Comparison of ENCODE assay signal across 9 cellular contexts in genomic region chr21:35046880-35047229, GRCh38. TPM values are rescaled to one million over a fixed set of nuclear protein-coding genes. Genes with fewer than 3 reads are reported as not detected.
A peak's percentile ranks its signal among the peaks of the same experiment; 100 is the strongest.
DNase-seq lines count a peak whose midpoint lies in the region; ATAC-seq and TF ChIP-seq lines count a peak whose summit lies in the region.
"Had no signal": no experiment of that assay in that cellular context is flagged by ENCODE, and none has a peak within 500 bp of the region (broad histone marks: within the 10 kb centered on the region; RNA-seq: fewer than 3 reads in every experiment).

No MANE protein-coding gene starts in this region.

- no peak for ATAC-seq in left lobe of liver

- H3K36me3 Mint-ChIP-seq in CD4-positive, alpha-beta memory T cell, result peaks cover 37 to 63% of the 10 kb centered on the region in 2 donors
- no peaks in the 10 kb centered on the region for H3K36me3 Mint-ChIP-seq in nephron (ENCODE audit: low read depth)

- H3K79me2 ChIP-seq in OCI-LY3 (ENCODE audit: low read length), result peaks cover 66% of the 10 kb centered on the region

- H3K27ac Mint-ChIP-seq in CD4-positive, alpha-beta memory T cell, result peak overlapping the region; percentile 92 to 100 (median 99)
- H3K27ac Mint-ChIP-seq in nephron, result peak overlapping the region in 2 of 3 experiments; percentile 20 to 57

- POLR2A ChIA-PET in CD4-positive, alpha-beta memory T cell (lab: Charles Lee; ENCODE audit: partially characterized antibody), result interaction anchor here (0.5 to 21.3 kb wide), 23 partner anchors 20 to 347 kb away, joined by 3 to 729 read pairs (median 7); no protein-coding TSS in a partner anchor

- intact Hi-C loops in CD4-positive, alpha-beta memory T cell (cut with micrococcal nuclease), result loop anchor here (1.0 to 5.0 kb wide), 4 partner anchors 35 to 1505 kb away; partner anchors contain the start of genes GART and SON
- intact Hi-C loops in colonic mucosa (cut with DNase I), result no loop called here

- TF ChIP-seq CTCF in OCI-LY3 (IDR thresholded peaks at IDR 0.05; ENCODE audit: low read depth, low read length) (no peak), colonic mucosa (IDR thresholded peaks at IDR 0.05) (no peak), nephron (IDR thresholded peaks at IDR 0.05; ENCODE audit: unreplicated experiment in 3 of 3) (no peak)

- H3K9me3 Mint-ChIP-seq in CD4-positive, alpha-beta memory T cell, result peaks cover 0 to 10% (median 2%) of the 10 kb centered on the region in 8 donors
- H3K9me3 Mint-ChIP-seq in nephron, result no peaks in the 10 kb centered on the region

- DNase-seq in CD4-positive, alpha-beta memory T cell, result no peak
- DNase-seq in colonic mucosa, result no peak
- no peak for DNase-seq in DMS153 treated with DMSO at 0.1 percent for 48 hours (lab: John Stamatoyannopoulos, UW; ENCODE audit: unreplicated experiment)
- no peak for DNase-seq in NCI-H1694 treated with DMSO at 0.1 percent for 48 hours (lab: John Stamatoyannopoulos, UW)
- DNase-seq in left lobe of liver (ENCODE audit: low spot score), result no peak
- DNase-seq in GOT3 (lab: John Stamatoyannopoulos, UW), result no peak
- DNase-seq: NCI-H146 had no signal

- H3K4me2 ChIP-seq in OCI-LY3 (ENCODE audit: low read length), result peak overlapping the region; percentile 97

- H3K9ac ChIP-seq in OCI-LY3 (ENCODE audit: low read length), result peak overlapping the region; percentile 93
- H3K9ac ChIP-seq in colonic mucosa (ENCODE audit: low read depth in 2 of 2, low read length in 2 of 2), result peak overlapping the region; percentile 48 to 51

- H2AFZ ChIP-seq in OCI-LY3 (ENCODE audit: low read depth, low read length), result no peak overlapping the region

- H3K27ac ChIP-seq in CD4-positive, alpha-beta memory T cell (ENCODE audit: low read depth, low read length), result peak overlapping the region; percentile 82
- H3K27ac ChIP-seq in OCI-LY3 (ENCODE audit: low read length) (peak overlapping the region; percentile 94), colonic mucosa (peak overlapping the region; percentile 26)

- H3K27me3 Mint-ChIP-seq in CD4-positive, alpha-beta memory T cell, result peaks cover 1 to 3% of the 10 kb centered on the region in 2 donors
- peaks cover 28% of the 10 kb centered on the region for H3K27me3 Mint-ChIP-seq in nephron (ENCODE audit: low read depth)

- H3K27me3 ChIP-seq in CD4-positive, alpha-beta memory T cell (ENCODE audit: insufficient read depth, low read length), result no peaks in the 10 kb centered on the region
- H3K27me3 ChIP-seq in OCI-LY3 (ENCODE audit: low read depth, low read length), result peaks cover 12% of the 10 kb centered on the region; the same call in 1 of the 2 replicates
- H3K27me3 ChIP-seq in colonic mucosa, result no peaks in the 10 kb centered on the region

- peaks cover 57 to 98% (median 70%) of the 10 kb centered on the region in 4 donors for H3K4me1 Mint-ChIP-seq in CD4-positive, alpha-beta memory T cell
- H3K4me1 Mint-ChIP-seq in nephron, result peaks cover 46% of the 10 kb centered on the region

- peaks cover 47% of the 10 kb centered on the region for H4K20me1 ChIP-seq in OCI-LY3 (ENCODE audit: insufficient read depth, low read length)

- H3K4me3 Mint-ChIP-seq in CD4-positive, alpha-beta memory T cell, result peak overlapping the region; percentile 87 to 100 (median 98)
- H3K4me3 Mint-ChIP-seq in nephron, result peak overlapping the region in 1 of 3 experiments; percentile 39

- CTCF ChIA-PET in CD4-positive, alpha-beta memory T cell (lab: Charles Lee; ENCODE audit: partially characterized antibody), result interaction anchor here (0.6 to 6.4 kb wide), 14 partner anchors 8 to 353 kb away, joined by 3 to 108 read pairs (median 6); no protein-coding TSS in a partner anchor

- H3K36me3 ChIP-seq in CD4-positive, alpha-beta memory T cell (ENCODE audit: insufficient read depth, low read length), result no peaks in the 10 kb centered on the region
- H3K36me3 ChIP-seq in OCI-LY3 (replicated peaks; ENCODE audit: low read depth, low read length) (peaks cover 43% of the 10 kb centered on the region), colonic mucosa (no peaks in the 10 kb centered on the region)

- H3K4me1 ChIP-seq in CD4-positive, alpha-beta memory T cell (ENCODE audit: insufficient read depth, low read length), result peaks cover 72% of the 10 kb centered on the region
- H3K4me1 ChIP-seq in OCI-LY3 (ENCODE audit: low read length) (peaks cover 70% of the 10 kb centered on the region), colonic mucosa (peaks cover 5% of the 10 kb centered on the region)

- no peaks in the 10 kb centered on the region for H3K9me3 ChIP-seq in CD4-positive, alpha-beta memory T cell (ENCODE audit: control insufficient read depth in 1 of 2, low read length in 2 of 2)
- H3K9me3 ChIP-seq in OCI-LY3 (ENCODE audit: insufficient read depth, low read length) (no peaks in the 10 kb centered on the region), colonic mucosa (no peaks in the 10 kb centered on the region)

- peak overlapping the region; percentile 73 to 84 for H3K4me3 ChIP-seq in CD4-positive, alpha-beta memory T cell (ENCODE audit: low read length in 2 of 2)
- H3K4me3 ChIP-seq in OCI-LY3 (ENCODE audit: low read length), result peak overlapping the region; percentile 89
- H3K4me3 ChIP-seq in colonic mucosa, result no peak overlapping the region

RNA-seq across cellular contexts. Expression of gene RUNX1, which starts 2.2 kb away (rescaled TPM):
- 10 to 100 TPM; 86.1 to 96.3 TPM for total RNA-seq in CD4-positive, alpha-beta memory T cell
- 10 to 100 TPM in 1 of 2 donors, 1 to 10 TPM in 1; 6.0 to 26.7 TPM for polyA plus RNA-seq in CD4-positive, alpha-beta memory T cell
- 10 to 100 TPM; 21.3 to 23.0 TPM for total RNA-seq in colonic mucosa
- total RNA-seq in left lobe of liver, result 4.3 TPM

Comparison
In these comparisons a context has a peak if more than half of its experiments do, and no peak if none do; other contexts are left out.
1. H3K27ac ChIP-seq: peak in every context shown above with its lines; median percentile 94 in OCI-LY3; 82 in CD4-positive, alpha-beta memory T cell; 26 in colonic mucosa.